Comparison of ENCODE assay signal across 1 cellular context in the genomic region with DNA sequence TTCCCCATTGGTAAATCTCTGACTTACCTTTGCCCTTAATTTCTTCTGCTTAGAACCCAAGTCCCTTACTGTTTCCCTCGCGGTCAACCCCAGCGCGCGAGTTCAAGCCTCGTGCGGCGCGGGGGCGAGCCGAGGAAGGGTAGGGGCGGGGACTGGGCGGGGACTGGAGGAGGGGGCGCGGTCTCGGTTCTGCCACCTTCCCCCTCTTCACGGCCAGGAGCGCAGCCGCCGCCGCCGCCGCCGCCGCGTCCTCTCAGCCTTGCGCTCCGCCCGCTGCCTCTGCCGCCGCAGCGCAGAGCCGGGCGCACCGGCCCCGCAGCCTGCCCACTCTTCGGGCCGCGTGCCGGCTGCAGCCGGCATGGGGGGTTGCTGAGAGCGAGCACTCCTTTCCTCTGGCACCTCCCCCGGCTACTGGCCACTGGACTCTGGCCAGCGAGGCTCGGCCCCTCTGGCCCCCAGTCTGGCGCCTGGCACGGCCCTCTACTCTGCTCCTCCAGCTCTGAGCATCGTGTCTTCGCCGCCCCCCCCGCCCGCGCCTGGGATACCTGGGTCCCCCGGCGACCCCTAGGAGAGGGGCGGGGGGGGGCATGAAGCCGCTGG.
TF ChIP-seq lines count a peak whose summit lies in the region.

RAPGEFL1 (plus strand) TSS at position 196 of the 600 bp plus-strand sequence; CDS start at position 588, 392 bp downstream.

TF ChIP-seq in A549, 52 proteins besides CTCF, POLR2A, EP300 and RAD21 (continued from another document):
- TF ChIP-seq, protein P1, sequence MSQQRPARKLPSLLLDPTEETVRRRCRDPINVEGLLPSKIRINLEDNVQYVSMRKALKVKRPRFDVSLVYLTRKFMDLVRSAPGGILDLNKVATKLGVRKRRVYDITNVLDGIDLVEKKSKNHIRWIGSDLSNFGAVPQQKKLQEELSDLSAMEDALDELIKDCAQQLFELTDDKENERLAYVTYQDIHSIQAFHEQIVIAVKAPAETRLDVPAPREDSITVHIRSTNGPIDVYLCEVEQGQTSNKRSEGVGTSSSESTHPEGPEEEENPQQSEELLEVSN (IDR thresholded peaks at IDR 0.05; ENCODE audit: borderline replicate concordance, low read depth) = 0 out of 2 replicates have a peak, but pooled peaks have one; percentile 49
- TF ChIP-seq RARB (CRISPR knock-in tag; IDR thresholded peaks at IDR 0.05) (no peak), ZC3H11A (IDR thresholded peaks at IDR 0.05) (no peak), CHD2 (IDR thresholded peaks at IDR 0.05; ENCODE audit: low read length, partially characterized antibody) (no peak), HOXB13 (CRISPR knock-in tag; IDR thresholded peaks at IDR 0.05; ENCODE audit: low read depth) (no peak), FOSB (CRISPR knock-in tag; IDR thresholded peaks at IDR 0.05) (no peak), SMC3 (IDR thresholded peaks at IDR 0.05) (no peak)
